Comparison of ENCODE assay signal across 8 cellular contexts in genomic region chr17:38761612-38762011, GRCh38. TPM values are rescaled to one million over a fixed set of nuclear protein-coding genes. Genes with fewer than 3 reads are reported as not detected.
A peak's percentile ranks its signal among the peaks of the same experiment; 100 is the strongest.
DNase-seq lines count a peak whose midpoint lies in the region; ATAC-seq, FAIRE-seq and TF ChIP-seq lines count a peak whose summit lies in the region.

No MANE protein-coding gene starts in this region.

- no peaks in the 10 kb centered on the region for H3K4me1 ChIP-seq in A673 (ENCODE audit: insufficient read depth, low read length, poor library complexity, severe bottlenecking)
- no peaks in the 10 kb centered on the region for H3K4me1 ChIP-seq in small intestine (ENCODE audit: control insufficient read depth in 2 of 2, insufficient read depth in 1 of 2, low read depth in 1 of 2, low read length in 1 of 2)

- H3K9me3 ChIP-seq in A673 (ENCODE audit: low read depth, low read length, poor library complexity, severe bottlenecking) (no peaks in the 10 kb centered on the region), small intestine (ENCODE audit: control insufficient read depth, low read depth) (no peaks in the 10 kb centered on the region)

- in situ Hi-C loops in GM13977 (cut with MboI; ENCODE audit: low pct_unique_long_range_greater_than_20kb, low sequenced_read_pairs, unreplicated experiment) = no loop called here

- peak overlapping the region; percentile 74 for H3K27ac Mint-ChIP-seq in T-helper 1 cell treated with Interleukin-12 subunit alpha and Interleukin-12 subunit beta and Interleukin-4 antibody, amounts not matched to agents 30 μg/mL and 1 μg/mL, for 36 hours

- H3K4me1 Mint-ChIP-seq in T-helper 1 cell treated with Interleukin-12 subunit alpha and Interleukin-12 subunit beta and Interleukin-4 antibody, amounts not matched to agents 30 μg/mL and 1 μg/mL, for 36 hours (ENCODE audit: low read depth) = peaks cover 10% of the 10 kb centered on the region

- H3K4me3 Mint-ChIP-seq in T-helper 1 cell treated with Interleukin-12 subunit alpha and Interleukin-12 subunit beta and Interleukin-4 antibody, amounts not matched to agents 30 μg/mL and 1 μg/mL, for 36 hours = peak overlapping the region; percentile 18

- H3K27me3 Mint-ChIP-seq in T-helper 1 cell treated with Interleukin-12 subunit alpha and Interleukin-12 subunit beta and Interleukin-4 antibody, amounts not matched to agents 30 μg/mL and 1 μg/mL, for 36 hours (ENCODE audit: low read depth) = no peaks in the 10 kb centered on the region

- no peak for ATAC-seq in HG02852 (IDR thresholded peaks at IDR 0.05; ENCODE audit: unreplicated experiment)
- no peak for ATAC-seq in GM21381 (IDR thresholded peaks at IDR 0.05; ENCODE audit: unreplicated experiment)

- POLR2A ChIA-PET in A673 (lab: Charles Lee; ENCODE audit: low non-redundant PET) = no interaction called here

- H3K27me3 ChIP-seq in A673 (replicated peaks; ENCODE audit: insufficient read depth, low read depth, low read length, poor library complexity) = no peaks in the 10 kb centered on the region
- H3K27me3 ChIP-seq in small intestine (ENCODE audit: control insufficient read depth in 2 of 2, insufficient read depth in 2 of 2, low read length in 2 of 2) = no peaks in the 10 kb centered on the region

- no peak for DNase-seq in A673 (ENCODE audit: low spot score)
- no peak for DNase-seq in GM13977 (ENCODE audit: low spot score)
- peak; percentile 43 for DNase-seq in fibroblast of pulmonary artery (ENCODE audit: low read depth)
- DNase-seq in small intestine = no peak
- no peak for DNase-seq in effector CD8-positive, alpha-beta T cell (lab: John Stamatoyannopoulos, UW)

- H3K4me3 ChIP-seq in A673 (ENCODE audit: low read depth, low read length, poor library complexity, severe bottlenecking) (no peak overlapping the region), fibroblast of pulmonary artery (replicated peaks; ENCODE audit: low read depth, low read length) (no peak overlapping the region), small intestine (ENCODE audit: low read depth in 1 of 2, low read length in 2 of 2) (no peak overlapping the region)

- H3K27ac ChIP-seq in A673 (ENCODE audit: low read depth, low read length, poor library complexity, severe bottlenecking) (no peak overlapping the region), small intestine (ENCODE audit: low read depth in 1 of 2, low read length in 1 of 2) (no peak overlapping the region)

- peaks cover 47% of the 10 kb centered on the region for H3K36me3 Mint-ChIP-seq in T-helper 1 cell treated with Interleukin-12 subunit alpha and Interleukin-12 subunit beta and Interleukin-4 antibody, amounts not matched to agents 30 μg/mL and 1 μg/mL, for 36 hours (ENCODE audit: low read depth)

- H3K36me3 ChIP-seq in A673 (ENCODE audit: insufficient read depth, low read length, poor library complexity, severe bottlenecking) = no peaks in the 10 kb centered on the region
- peaks cover 15 to 27% of the 10 kb centered on the region in 2 donors for H3K36me3 ChIP-seq in small intestine (ENCODE audit: control insufficient read depth in 2 of 2, insufficient read depth in 2 of 2, low read length in 2 of 2)

- intact Hi-C loops in A673 (cut with micrococcal nuclease; ENCODE audit: unreplicated experiment) = no loop called here

- TF ChIP-seq CTCF in A673 (conservative IDR thresholded peaks at IDR 0.05; ENCODE audit: low read depth, low read length) (peak; percentile 47), GM13977 (IDR thresholded peaks at IDR 0.05; ENCODE audit: extremely low read depth, insufficient read depth, missing control alignments) (peak; percentile 44), fibroblast of pulmonary artery (IDR thresholded peaks at IDR 0.05; ENCODE audit: low read length, missing control alignments) (peak; percentile 46)

- FAIRE-seq in small intestine (lab: Jason Lieb, UNC) = no peak

- CTCF ChIA-PET in A673 (lab: Charles Lee) = no interaction called here

- H3K9me3 Mint-ChIP-seq in T-helper 1 cell treated with Interleukin-12 subunit alpha and Interleukin-12 subunit beta and Interleukin-4 antibody, amounts not matched to agents 30 μg/mL and 1 μg/mL, for 36 hours = no peaks in the 10 kb centered on the region

- no TSS peak for BruUV-seq in A673 (replicated peaks; lab: Mats Ljungman, UMichigan)

- WGBS in small intestine, 3 donors = 75 to 83% (median 75%) methylated on average over 4 of the region's 4 CpGs

RNA-seq across cellular contexts. Expression of gene PSMB3, which starts 9.1 kb away (rescaled TPM):
- total RNA-seq in A673 (2021) = 217 and 232 TPM in 2 replicates
- polyA plus RNA-seq in small intestine = 100 to 1,000 TPM; 243 to 310 (median 253) TPM

RNA-seq across cellular contexts. Expression of gene PCGF2, which starts 13.5 kb away (rescaled TPM):
- 34.4 and 42.0 TPM in 2 replicates for total RNA-seq in A673 (2021)
- polyA plus RNA-seq in small intestine = 10 to 100 TPM in 2 of 3 donors, 1 to 10 TPM in 1; 7.6 to 30.2 (median 16.7) TPM

RNA-seq across cellular contexts. Expression of gene CISD3, which starts 31.5 kb away (rescaled TPM):
- 6.6 and 8.5 TPM in 2 replicates for total RNA-seq in A673 (2021)
- polyA plus RNA-seq in small intestine = 100 to 1,000 TPM; 128 to 186 (median 135) TPM

RNA-seq across cellular contexts. Expression of gene PIP4K2B, which starts 37.7 kb away (rescaled TPM):
- total RNA-seq in A673 (2021) = 28.0 and 35.7 TPM in 2 replicates
- polyA plus RNA-seq in small intestine = 10 to 100 TPM in 1 of 3 donors, 1 to 10 TPM in 2; 4.9 to 19.6 (median 4.9) TPM

RNA-seq across cellular contexts. Expression of gene MLLT6, which starts 56.5 kb away (rescaled TPM):
- 41.4 and 59.5 TPM in 2 replicates for total RNA-seq in A673 (2021)
- 10 to 100 TPM; 19.5 to 48.2 (median 30.0) TPM for polyA plus RNA-seq in small intestine
